8 cellular contexts compared by ENCODE assay signal in the genomic region with DNA sequence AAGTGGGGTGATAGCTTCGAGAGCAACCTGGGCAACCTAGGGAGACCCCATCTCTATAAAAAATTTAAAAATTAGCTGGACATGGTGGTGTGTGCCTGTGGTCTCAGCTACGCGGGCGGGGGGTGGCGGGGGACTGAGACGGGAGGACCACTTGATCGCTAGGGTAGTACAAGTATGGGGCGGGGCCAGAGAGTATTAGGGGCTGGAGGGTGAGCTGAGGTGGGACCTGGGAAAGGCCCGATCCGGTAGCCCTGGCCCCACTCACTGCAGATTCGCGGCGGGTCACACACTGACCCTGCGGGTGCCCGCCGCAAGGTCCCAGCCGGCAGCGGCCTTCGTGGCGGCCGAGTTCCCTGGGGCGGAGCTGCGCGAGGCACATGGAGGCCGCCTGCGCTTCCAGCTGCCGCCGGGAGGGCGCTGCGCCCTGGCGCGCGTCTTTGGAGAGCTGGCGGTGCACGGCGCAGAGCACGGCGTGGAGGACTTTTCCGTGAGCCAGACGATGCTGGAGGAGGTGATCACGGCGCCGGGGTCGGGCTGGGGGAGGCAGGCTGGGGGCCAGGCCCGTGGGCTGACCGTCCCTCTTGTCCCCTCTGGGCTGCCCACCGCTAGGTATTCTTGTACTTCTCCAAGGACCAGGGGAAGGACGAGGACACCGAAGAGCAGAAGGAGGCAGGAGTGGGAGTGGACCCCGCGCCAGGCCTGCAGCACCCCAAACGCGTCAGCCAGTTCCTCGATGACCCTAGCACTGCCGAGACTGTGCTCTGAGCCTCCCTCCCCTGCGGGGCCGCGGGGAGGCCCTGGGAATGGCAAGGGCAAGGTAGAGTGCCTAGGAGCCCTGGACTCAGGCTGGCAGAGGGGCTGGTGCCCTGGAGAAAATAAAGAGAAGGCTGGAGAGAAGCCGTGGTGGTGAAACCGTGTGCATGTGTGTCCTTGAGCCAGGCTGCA. TPM values are rescaled to one million over a fixed set of nuclear protein-coding genes. Genes with fewer than 3 reads are reported as not detected.
DNase-seq lines count a peak whose midpoint lies in the region; ATAC-seq and TF ChIP-seq lines count a peak whose summit lies in the region.

No MANE protein-coding gene starts in this region.

- H3K27me3 Mint-ChIP-seq in stimulated activated memory B cell treated with anti-CD40 and anti-IgM and Interleukin-4, amounts not matched to agents 10 μg/mL and 1 μg/mL and 100 μg/mL, for 72 hours, result no peaks in the 10 kb centered on the region

- no peaks in the 10 kb centered on the region for H3K36me3 ChIP-seq in colonic mucosa
- H3K36me3 ChIP-seq in left lung, result no peaks in the 10 kb centered on the region

- peak overlapping the region; percentile 1 for H3K4me3 ChIP-seq in colonic mucosa
- H3K4me3 ChIP-seq in left lung, result peak overlapping the region in 1 of 2 donors; percentile 23

- H3K27me3 ChIP-seq in colonic mucosa, result peaks cover 16% of the 10 kb centered on the region
- H3K27me3 ChIP-seq in left lung, result peaks cover 4 to 24% of the 10 kb centered on the region in 2 donors

- H3K4me1 ChIP-seq in colonic mucosa (peaks cover 28% of the 10 kb centered on the region), left lung (peaks cover 6 to 58% of the 10 kb centered on the region in 2 donors)

- peak; percentile 81 for ATAC-seq in left lung
- peak; percentile 56 for ATAC-seq in stimulated activated memory B cell treated with anti-CD40 and anti-IgM and Interleukin-4, amounts not matched to agents 10 μg/mL and 1 μg/mL and 100 μg/mL, for 72 hours
- no peak for ATAC-seq in HG03039 (IDR thresholded peaks at IDR 0.05; ENCODE audit: unreplicated experiment)

- H3K36me3 Mint-ChIP-seq in stimulated activated memory B cell treated with anti-CD40 and anti-IgM and Interleukin-4, amounts not matched to agents 10 μg/mL and 1 μg/mL and 100 μg/mL, for 72 hours, result peaks cover 35% of the 10 kb centered on the region

- TF ChIP-seq CTCF in LNCAP (IDR thresholded peaks at IDR 0.05) (peak; percentile 38), colonic mucosa (IDR thresholded peaks at IDR 0.05) (peak; percentile 89), left lung (IDR thresholded peaks at IDR 0.05) (peak; percentile 87 to 95)

- intact Hi-C loops in colonic mucosa (cut with DNase I) (no loop called here), left lung (cut with DNase I) (no loop called here)

- DNase-seq in GM03348 (ENCODE audit: low spot score) (peak; percentile 82), colonic mucosa (peak; percentile 73), left lung (peak; percentile 77 to 96), cerebellum (ENCODE audit: low spot score) (no peak)
- DNase-seq in activated CD4-positive, CD25-positive, alpha-beta regulatory T cell treated with anti-CD3 and anti-CD28 coated beads, Interleukin-2, amount 50 U/mL, for 72 hours, result peak; percentile 75

- H3K27ac ChIP-seq in colonic mucosa (peak overlapping the region; percentile 40), left lung (peak overlapping the region; percentile 53 to 65)

- peaks cover 3% of the 10 kb centered on the region for H3K9me3 Mint-ChIP-seq in stimulated activated memory B cell treated with anti-CD40 and anti-IgM and Interleukin-4, amounts not matched to agents 10 μg/mL and 1 μg/mL and 100 μg/mL, for 72 hours

- peak overlapping the region; percentile 25 for H3K4me3 Mint-ChIP-seq in stimulated activated memory B cell treated with anti-CD40 and anti-IgM and Interleukin-4, amounts not matched to agents 10 μg/mL and 1 μg/mL and 100 μg/mL, for 72 hours

- H3K9ac ChIP-seq in colonic mucosa (ENCODE audit: low read depth in 2 of 2, low read length in 2 of 2), result peak overlapping the region; percentile 32 to 50

- peaks cover 52% of the 10 kb centered on the region for H3K4me1 Mint-ChIP-seq in stimulated activated memory B cell treated with anti-CD40 and anti-IgM and Interleukin-4, amounts not matched to agents 10 μg/mL and 1 μg/mL and 100 μg/mL, for 72 hours

- H3K27ac Mint-ChIP-seq in stimulated activated memory B cell treated with anti-CD40 and anti-IgM and Interleukin-4, amounts not matched to agents 10 μg/mL and 1 μg/mL and 100 μg/mL, for 72 hours, result peak overlapping the region; percentile 85

- no peaks in the 10 kb centered on the region for H3K9me3 ChIP-seq in colonic mucosa
- no peaks in the 10 kb centered on the region for H3K9me3 ChIP-seq in left lung

RNA-seq across cellular contexts. Expression of gene ARHGAP45, which starts 2.0 kb away (rescaled TPM):
- total RNA-seq in colonic mucosa (10 to 100 TPM; 27.4 to 37.9 TPM), left lung (10 to 100 TPM; 71.1 to 83.8 TPM), cerebellum (2.0 TPM)

RNA-seq across cellular contexts. Expression of gene ABCA7, which starts 25.0 kb away (rescaled TPM):
- total RNA-seq in colonic mucosa (10 to 100 TPM; 23.9 to 31.6 TPM), left lung (10 to 100 TPM; 49.6 to 52.2 TPM), cerebellum (10.3 TPM)

RNA-seq across cellular contexts. Expression of gene POLR2E, which starts 30.2 kb away (rescaled TPM):
- total RNA-seq in colonic mucosa, result 100 to 1,000 TPM; 135 to 245 TPM
- 100 to 1,000 TPM; 139 to 160 TPM for total RNA-seq in left lung
- 28.6 TPM for total RNA-seq in cerebellum

RNA-seq across cellular contexts. Expression of gene CNN2, which starts 38.5 kb away (rescaled TPM):
- total RNA-seq in colonic mucosa (100 to 1,000 TPM; 108 to 132 TPM), left lung (100 to 1,000 TPM; 250 to 259 TPM), cerebellum (12.2 TPM)

RNA-seq across cellular contexts. Expression of gene GPX4, which starts 38.9 kb away (rescaled TPM):
- 100 to 1,000 TPM; 187 to 189 TPM for total RNA-seq in colonic mucosa
- 100 to 1,000 TPM; 266 to 365 TPM for total RNA-seq in left lung
- 112 TPM for total RNA-seq in cerebellum

Comparison
In these comparisons a context has a peak if more than half of its experiments do, and no peak if none do; other contexts are left out.
1. CTCF ChIP-seq: peak in every context shown above with its lines; median percentile 91 in left lung; 89 in colonic mucosa; 38 in LNCAP.